Comparison of ENCODE assay signal across 8 cellular contexts in genomic region chr10:35639651-35640311, GRCh38. TPM values are rescaled to one million over a fixed set of nuclear protein-coding genes. Genes with fewer than 3 reads are reported as not detected.
DNase-seq lines count a peak whose midpoint lies in the region; ATAC-seq and TF ChIP-seq lines count a peak whose summit lies in the region.

No MANE protein-coding gene starts in this region.

- DNase-seq in activated T-cell treated with anti-CD3 and anti-CD28 coated beads, Interleukin-2, amount 50 U/mL, for 24 hours: peak; percentile 35
- no peak for DNase-seq in activated T-cell treated with anti-CD3 and anti-CD28 coated beads, Interleukin-2, amount 50 U/mL, for 1 hour
- DNase-seq in brain microvascular endothelial cell (peak; percentile 24), lung (ENCODE audit: low spot score) (no peak), type B pancreatic cell (ENCODE audit: extremely low spot score, unreplicated experiment) (no peak), DMS53 (lab: John Stamatoyannopoulos, UW) (no peak)

- H3K4me1 ChIP-seq in lung (ENCODE audit: control insufficient read depth in 2 of 2, insufficient read depth in 2 of 2, low read length in 2 of 2): peaks cover 0 to 19% of the 10 kb centered on the region in 2 donors

- H3K4me3 Mint-ChIP-seq in activated T-cell treated with anti-CD3 and anti-CD28 coated beads, Interleukin-2, amount 50 U/mL, for 24 hours: peak overlapping the region; percentile 49
- peak overlapping the region; percentile 87 for H3K4me3 Mint-ChIP-seq in type B pancreatic cell

- 6 to 9% methylated on average over 48 to 64 of the region's 64 CpGs for WGBS in lung, 2 donors

- H3K27ac Mint-ChIP-seq in activated T-cell treated with anti-CD3 and anti-CD28 coated beads, Interleukin-2, amount 50 U/mL, for 24 hours: no peak overlapping the region
- no peak overlapping the region for H3K27ac Mint-ChIP-seq in type B pancreatic cell

- no peak overlapping the region for H3K27ac ChIP-seq in brain microvascular endothelial cell
- H3K27ac ChIP-seq in lung (ENCODE audit: low read depth in 1 of 2, low read length in 1 of 2): peak overlapping the region in 1 of 2 donors; percentile 53

- H3K4me3 ChIP-seq in brain microvascular endothelial cell (ENCODE audit: low read depth, low read length) (peak overlapping the region; percentile 73), lung (peak overlapping the region; percentile 57)

- in situ Hi-C loops in brain microvascular endothelial cell (cut with HindIII; ENCODE audit: low pct_ligation_motif_present, low sequenced_read_pairs): loop anchor here (25.0 kb wide), 1 partner anchor 1148 kb away; no protein-coding TSS in a partner anchor

- H3K27me3 ChIP-seq in brain microvascular endothelial cell (replicated peaks): no peaks in the 10 kb centered on the region
- H3K27me3 ChIP-seq in lung (ENCODE audit: control insufficient read depth, insufficient read depth): no peaks in the 10 kb centered on the region

- no peaks in the 10 kb centered on the region for H3K9me3 Mint-ChIP-seq in activated T-cell treated with anti-CD3 and anti-CD28 coated beads, Interleukin-2, amount 50 U/mL, for 24 hours
- H3K9me3 Mint-ChIP-seq in type B pancreatic cell: no peaks in the 10 kb centered on the region

- H3K4me1 Mint-ChIP-seq in activated T-cell treated with anti-CD3 and anti-CD28 coated beads, Interleukin-2, amount 50 U/mL, for 24 hours (ENCODE audit: low read depth): peaks cover 36% of the 10 kb centered on the region
- H3K4me1 Mint-ChIP-seq in type B pancreatic cell (ENCODE audit: unreplicated experiment): peaks cover 17% of the 10 kb centered on the region

- no peak for ATAC-seq in lung (ENCODE audit: insufficient read depth, low FRiP score)
- no peak for ATAC-seq in HG02642 (IDR thresholded peaks at IDR 0.05; ENCODE audit: poor library complexity, unreplicated experiment)
- no peak for ATAC-seq in HG03565 (IDR thresholded peaks at IDR 0.05; ENCODE audit: unreplicated experiment)

- H3K36me3 ChIP-seq in brain microvascular endothelial cell (replicated peaks): no peaks in the 10 kb centered on the region
- no peaks in the 10 kb centered on the region for H3K36me3 ChIP-seq in lung (ENCODE audit: control insufficient read depth in 2 of 2, insufficient read depth in 2 of 2, low read length in 2 of 2)

- H3K27me3 Mint-ChIP-seq in activated T-cell treated with anti-CD3 and anti-CD28 coated beads, Interleukin-2, amount 50 U/mL, for 24 hours: peaks cover 69% of the 10 kb centered on the region
- peaks cover 72% of the 10 kb centered on the region for H3K27me3 Mint-ChIP-seq in type B pancreatic cell

- H3K9me3 ChIP-seq in lung (ENCODE audit: control insufficient read depth in 2 of 2, insufficient read depth in 1 of 2, low read length in 1 of 2): peaks cover 0 to 5% of the 10 kb centered on the region in 2 donors

- no peaks in the 10 kb centered on the region for H3K36me3 Mint-ChIP-seq in activated T-cell treated with anti-CD3 and anti-CD28 coated beads, Interleukin-2, amount 50 U/mL, for 24 hours (ENCODE audit: low read depth)
- no peaks in the 10 kb centered on the region for H3K36me3 Mint-ChIP-seq in type B pancreatic cell

- TF ChIP-seq CTCF in brain microvascular endothelial cell (IDR thresholded peaks at IDR 0.05; ENCODE audit: low read depth, low read length, missing control alignments): peak; percentile 48
- no peak for TF ChIP-seq CTCF in lung (IDR thresholded peaks at IDR 0.05; ENCODE audit: control extremely low read depth, extremely low read depth)
- TF ChIP-seq CTCF in type B pancreatic cell (conservative IDR thresholded peaks at IDR 0.05): peak; percentile 41

RNA-seq across cellular contexts. Expression of gene FZD8, which starts 2.3 kb away (rescaled TPM):
- total RNA-seq in lung (10 to 100 TPM in 1 of 2 donors, 1 to 10 TPM in 1; 7.4 to 20.8 TPM), type B pancreatic cell (ENCODE audit: low replicate concordance) (3.7 and 7.5 TPM in 2 replicates)
- polyA plus RNA-seq in lung: 1 to 10 TPM; 6.5 to 7.7 TPM

RNA-seq across cellular contexts. Expression of gene GJD4, which starts 34.6 kb away (rescaled TPM):
- total RNA-seq in lung: not detected
- polyA plus RNA-seq in lung: under 1 TPM in 1 of 2 donors, not detected in 1; 0.07 TPM
- total RNA-seq in type B pancreatic cell (ENCODE audit: low replicate concordance): 0.17 TPM in 1 of 2 replicates, not detected in the other

Comparison
In these comparisons a context has a peak if more than half of its experiments do, and no peak if none do; other contexts are left out.
1. DNase-seq: peak in activated T-cell treated with anti-CD3 and anti-CD28 coated beads, Interleukin-2, amount 50 U/mL, for 24 hours (single experiment) and brain microvascular endothelial cell (single experiment); none in activated T-cell treated with anti-CD3 and anti-CD28 coated beads, Interleukin-2, amount 50 U/mL, for 1 hour (single experiment), lung (single experiment), type B pancreatic cell (single experiment) and DMS53 (single experiment).